In genomic region chr6:32175322-32175710, GRCh38 we compare ENCODE assay signal across 8 cellular contexts. TPM values are rescaled to one million over a fixed set of nuclear protein-coding genes. Genes with fewer than 3 reads are reported as not detected.
DNase-seq lines count a peak whose midpoint lies in the region; ATAC-seq, FAIRE-seq and TF ChIP-seq lines count a peak whose summit lies in the region.

No MANE protein-coding gene starts in this region.

- H3K4me3 Mint-ChIP-seq in nephron progenitor cell: peak overlapping the region; percentile 93

- TF ChIP-seq POLR2A in NB4 (IDR thresholded peaks at IDR 0.05; ENCODE audit: extremely low read depth, insufficient read length) (no peak), GM12892 (IDR thresholded peaks at IDR 0.05; ENCODE audit: low read depth, low read length) (no peak)

- FAIRE-seq in GM12892 (lab: Jason Lieb, UNC): no peak

- no peak for ATAC-seq in activated CD4-positive, CD25-positive, alpha-beta regulatory T cell treated with anti-CD3 and anti-CD28 coated beads, Interleukin-2, amount 50 U/mL, for 24 hours

- CTCF ChIA-PET in BJ (lab: Yijun Ruan, JAX): no interaction called here

- no peaks in the 10 kb centered on the region for H3K27me3 ChIP-seq in BJ (ENCODE audit: control insufficient read depth, insufficient read depth, low read length)
- H3K27me3 ChIP-seq in effector memory CD4-positive, alpha-beta T cell (replicated peaks; ENCODE audit: control insufficient read depth, insufficient read depth, low read length, poor library complexity, severe bottlenecking): no peaks in the 10 kb centered on the region

- H3K4me1 Mint-ChIP-seq in nephron progenitor cell: peaks cover 66% of the 10 kb centered on the region

- peaks cover 12% of the 10 kb centered on the region for H3K36me3 ChIP-seq in BJ (ENCODE audit: control insufficient read depth, insufficient read depth, low read length)
- peaks cover 5% of the 10 kb centered on the region for H3K36me3 ChIP-seq in effector memory CD4-positive, alpha-beta T cell (ENCODE audit: control insufficient read depth, insufficient read depth, low read length)

- in situ Hi-C loops in GM13976 (cut with MboI; ENCODE audit: low sequenced_read_pairs, unreplicated experiment): no loop called here

- no peaks in the 10 kb centered on the region for H3K9me3 Mint-ChIP-seq in nephron progenitor cell

- peak overlapping the region; percentile 95 for H3K27ac ChIP-seq in effector memory CD4-positive, alpha-beta T cell (ENCODE audit: insufficient read depth, low read length, poor library complexity, severe bottlenecking)

- H3K4me1 ChIP-seq in effector memory CD4-positive, alpha-beta T cell (ENCODE audit: control insufficient read depth, insufficient read depth, low read length, poor library complexity, severe bottlenecking): peaks cover 33% of the 10 kb centered on the region

- POLR2A ChIA-PET in BJ (lab: Charles Lee): no interaction called here

- H3K4me3 ChIP-seq in BJ (ENCODE audit: low read depth, low read length): peak overlapping the region; percentile 97
- H3K4me3 ChIP-seq in NB4 (ENCODE audit: low read depth, low read length): peak overlapping the region; percentile 96
- peak overlapping the region; percentile 88 for H3K4me3 ChIP-seq in effector memory CD4-positive, alpha-beta T cell (ENCODE audit: insufficient read depth, low read depth, low read length, poor library complexity, severe bottlenecking)

- DNase-seq in BJ (ENCODE audit: low read depth) (no peak), NB4 (ENCODE audit: low read depth) (no peak), nephron progenitor cell (no peak), GM13976 (ENCODE audit: low spot score) (no peak), GM12892 (ENCODE audit: insufficient read length) (no peak), dedifferentiated amniotic fluid mesenchymal stem cell (ENCODE audit: extremely low spot score) (no peak)
- DNase-seq in effector memory CD4-positive, alpha-beta T cell: no peak

- peaks cover 23% of the 10 kb centered on the region for H3K36me3 Mint-ChIP-seq in nephron progenitor cell (ENCODE audit: low read depth)

- TF ChIP-seq CTCF in BJ (IDR thresholded peaks at IDR 0.05; ENCODE audit: insufficient read depth, low read depth, low read length) (no peak), NB4 (IDR thresholded peaks at IDR 0.05; ENCODE audit: low read depth, low read length) (no peak), nephron progenitor cell (IDR thresholded peaks at IDR 0.05) (no peak), GM13976 (IDR thresholded peaks at IDR 0.05; ENCODE audit: borderline replicate concordance, control extremely low read depth, extremely low read depth, insufficient read depth, missing control alignments) (no peak)

- no peak overlapping the region for H3K27ac Mint-ChIP-seq in nephron progenitor cell

- H3K9me3 ChIP-seq in effector memory CD4-positive, alpha-beta T cell (ENCODE audit: control insufficient read depth, low read length): no peaks in the 10 kb centered on the region

- no peaks in the 10 kb centered on the region for H3K27me3 Mint-ChIP-seq in nephron progenitor cell (ENCODE audit: low read depth, poor library complexity)

RNA-seq across cellular contexts. Expression of gene AGPAT1, which starts 0.6 kb away (rescaled TPM):
- polyA plus RNA-seq in BJ (2011; rRNA removed): 117 and 158 TPM in 2 replicates
- polyA minus RNA-seq in BJ (2011; rRNA and poly(A)+ RNA removed): 114 and 212 TPM in 2 replicates
- 17.1 TPM for polyA plus RNA-seq in GM12892 (2012; ENCODE audit: missing spikeins)

RNA-seq across cellular contexts. Expression of gene RNF5, which starts 2.9 kb away (rescaled TPM):
- 40.2 and 44.4 TPM in 2 replicates for polyA plus RNA-seq in BJ (2011; rRNA removed)
- polyA minus RNA-seq in BJ (2011; rRNA and poly(A)+ RNA removed): 16.2 and 22.9 TPM in 2 replicates
- polyA plus RNA-seq in GM12892 (2012; ENCODE audit: missing spikeins): 80.8 TPM

RNA-seq across cellular contexts. Expression of gene AGER, which starts 8.7 kb away (rescaled TPM):
- polyA plus RNA-seq in BJ (2011; rRNA removed): 2.4 and 2.6 TPM in 2 replicates
- polyA minus RNA-seq in BJ (2011; rRNA and poly(A)+ RNA removed): 0.36 and 1.00 TPM in 2 replicates
- 11.2 TPM for polyA plus RNA-seq in GM12892 (2012; ENCODE audit: missing spikeins)

RNA-seq across cellular contexts. Expression of gene EGFL8, which starts 10.9 kb away (rescaled TPM):
- 3.7 and 4.0 TPM in 2 replicates for polyA plus RNA-seq in BJ (2011; rRNA removed)
- polyA minus RNA-seq in BJ (2011; rRNA and poly(A)+ RNA removed): 0.72 and 1.7 TPM in 2 replicates
- 1.2 TPM for polyA plus RNA-seq in GM12892 (2012; ENCODE audit: missing spikeins)

RNA-seq across cellular contexts. Expression of gene PBX2, which starts 14.7 kb away (rescaled TPM):
- 59.5 and 73.5 TPM in 2 replicates for polyA plus RNA-seq in BJ (2011; rRNA removed)
- 19.9 and 41.0 TPM in 2 replicates for polyA minus RNA-seq in BJ (2011; rRNA and poly(A)+ RNA removed)
- polyA plus RNA-seq in GM12892 (2012; ENCODE audit: missing spikeins): 50.6 TPM
